ENCODE assay signal across 21 cellular contexts in genomic region chr10:79326361-79327089, GRCh38. TPM values are rescaled to one million over a fixed set of nuclear protein-coding genes. Genes with fewer than 3 reads are reported as not detected.
A peak's percentile ranks its signal among the peaks of the same experiment; 100 is the strongest.
DNase-seq lines count a peak whose midpoint lies in the region; ATAC-seq, FAIRE-seq and TF ChIP-seq lines count a peak whose summit lies in the region.
"Had no signal": no experiment of that assay in that cellular context is flagged by ENCODE, and none has a peak within 500 bp of the region (broad histone marks: within the 10 kb centered on the region; RNA-seq: fewer than 3 reads in every experiment).

No MANE protein-coding gene starts in this region.

- peaks cover 17% of the 10 kb centered on the region for H3F3A ChIP-seq in Loucy (ENCODE audit: low read depth)

- H3K79me1 ChIP-seq in neuronal stem cell (ENCODE audit: low read depth, low read length): no peaks in the 10 kb centered on the region

- peak overlapping the region; percentile 6 for H4K91ac ChIP-seq in neuronal stem cell (ENCODE audit: low read depth, low read length, poor library complexity)

- no peak overlapping the region for H3K23ac ChIP-seq in neuronal stem cell (ENCODE audit: low read depth, low read length, poor library complexity)

- no peak for TF ChIP-seq POLR2A in GM12891 (IDR thresholded peaks at IDR 0.05; ENCODE audit: low read depth, low read length)

- no peak overlapping the region for H2BK120ac ChIP-seq in neuronal stem cell (ENCODE audit: low read depth, low read length)

- WGBS in neuronal stem cell (ENCODE audit: extremely low coverage in 2 of 2, insufficient read length in 2 of 2, insufficient replicate concordance in 1 of 2), 2 donors: no CpG with 5 or more reads among the region's 3 CpGs

- ATAC-seq in GM19438 (IDR thresholded peaks at IDR 0.05; ENCODE audit: low read depth, unreplicated experiment): peak; percentile 1

- no peaks in the 10 kb centered on the region for H3K79me2 ChIP-seq in Loucy (ENCODE audit: insufficient read depth, low read length)

- H2AFZ ChIP-seq in Loucy (ENCODE audit: low read length) (no peak overlapping the region), neuronal stem cell (ENCODE audit: low read length) (no peak overlapping the region)

- no peaks in the 10 kb centered on the region for H4K20me1 ChIP-seq in Loucy (ENCODE audit: insufficient read depth, low read length, poor library complexity, severe bottlenecking)
- H4K20me1 ChIP-seq: BLaER1 treated with 17β-estradiol and CSF1 and Interleukin-3, amounts not matched to agents 10 nM and 100 nM had no signal

- no peak for DNase-seq in GM12891 (ENCODE audit: insufficient read length, low spot score)
- DNase-seq in neuronal stem cell (ENCODE audit: low spot score): no peak
- DNase-seq in DMS53 treated with DMSO at 0.1 percent for 48 hours (lab: John Stamatoyannopoulos, UW; ENCODE audit: unreplicated experiment): no peak
- DNase-seq in NCI-H2196 (lab: John Stamatoyannopoulos, UW; ENCODE audit: unreplicated experiment): no peak
- DNase-seq in T-helper 9 cell: no peak
- DNase-seq: AML-193; CD4-positive, alpha-beta T cell; H7; MG63; NCI-H1105 treated with DMSO at 0.1 percent for 48 hours; NCI-H2029 treated with DMSO at 0.1 percent for 48 hours; NCI-H2227 treated with DMSO at 0.1 percent for 48 hours; NCI-H69; SHP77 treated with DMSO at 0.1 percent for 48 hours; T-helper 1 cell had no signal

- H3K9me3 ChIP-seq in Loucy (ENCODE audit: insufficient read depth, low read depth, low read length) (no peaks in the 10 kb centered on the region), neuronal stem cell (replicated peaks in 1 of 2; ENCODE audit: control insufficient read depth in 2 of 2, insufficient read depth in 1 of 2, low read depth in 1 of 2, low read length in 2 of 2) (peaks cover 0 to 6% of the 10 kb centered on the region in 2 donors)
- H3K9me3 ChIP-seq: BLaER1 treated with 17β-estradiol and CSF1 and Interleukin-3, amounts not matched to agents 10 nM and 100 nM; MG63 had no signal

- H3K9ac ChIP-seq in Loucy (ENCODE audit: low read depth, low read length, poor library complexity, severe bottlenecking) (peak overlapping the region; percentile 84), neuronal stem cell (ENCODE audit: low read depth, low read length, poor library complexity) (no peak overlapping the region)
- H3K9ac ChIP-seq: BLaER1 treated with 17β-estradiol and CSF1 and Interleukin-3, amounts not matched to agents 10 nM and 100 nM had no signal

- no peak overlapping the region for H3K14ac ChIP-seq in neuronal stem cell (ENCODE audit: low read length)

- H2AK5ac ChIP-seq in neuronal stem cell (ENCODE audit: low read depth, low read length): no peak overlapping the region

- FAIRE-seq in GM12891 (lab: Jason Lieb, UNC): peak; percentile 84
- FAIRE-seq: A204.1, D721Med had no signal

- H3K27me3 ChIP-seq in Loucy (ENCODE audit: insufficient read depth, low read length, poor library complexity, severe bottlenecking) (no peaks in the 10 kb centered on the region), neuronal stem cell (ENCODE audit: control insufficient read depth in 3 of 3, insufficient read depth in 3 of 3, low read depth in 1 of 3, low read length in 3 of 3) (peaks cover 0 to 3% (median 0%) of the 10 kb centered on the region in 3 experiments)
- H3K27me3 ChIP-seq: MG63 had no signal

- H3K36me3 ChIP-seq in Loucy (ENCODE audit: insufficient read depth, low read length) (no peaks in the 10 kb centered on the region), neuronal stem cell (replicated peaks in 1 of 2; ENCODE audit: control insufficient read depth in 2 of 2, insufficient read depth in 2 of 2, low read length in 2 of 2) (peaks cover 0 to 2% of the 10 kb centered on the region in 2 donors)
- H3K36me3 ChIP-seq: BLaER1 treated with 17β-estradiol and CSF1 and Interleukin-3, amounts not matched to agents 10 nM and 100 nM; MG63 had no signal

- H2BK5ac ChIP-seq in neuronal stem cell (ENCODE audit: low read length): no peak overlapping the region

- no peaks in the 10 kb centered on the region for H3K9me2 ChIP-seq in Loucy (replicated peaks; ENCODE audit: low read depth, low read length)

- peaks cover 60% of the 10 kb centered on the region for H3K4me1 ChIP-seq in Loucy (ENCODE audit: insufficient read depth, low read length, poor library complexity, severe bottlenecking)
- peaks cover 0 to 3% of the 10 kb centered on the region in 2 donors for H3K4me1 ChIP-seq in neuronal stem cell (ENCODE audit: control insufficient read depth in 2 of 2, insufficient read depth in 1 of 2, low read depth in 1 of 2, low read length in 2 of 2)

- no peak overlapping the region for H3K4ac ChIP-seq in neuronal stem cell (ENCODE audit: low read length)

- H2BK15ac ChIP-seq in neuronal stem cell (ENCODE audit: low read length): no peak overlapping the region

- H3K27ac ChIP-seq in neuronal stem cell (replicated peaks; ENCODE audit: low read length): no peak overlapping the region
- H3K27ac ChIP-seq: RWPE1 had no signal

- H3K4me2 ChIP-seq in Loucy (ENCODE audit: low read depth, low read length, poor library complexity, severe bottlenecking): no peak overlapping the region
- no peak overlapping the region for H3K4me2 ChIP-seq in neuronal stem cell (ENCODE audit: insufficient read depth, low read length, poor library complexity, severe bottlenecking)

- no peak overlapping the region for H4K8ac ChIP-seq in neuronal stem cell (ENCODE audit: low read depth, low read length)

- no peak overlapping the region for H3K18ac ChIP-seq in neuronal stem cell (ENCODE audit: low read length)

- no peak overlapping the region for H2BK12ac ChIP-seq in neuronal stem cell (ENCODE audit: low read length)

- TF ChIP-seq CTCF in Loucy (conservative IDR thresholded peaks at IDR 0.05; ENCODE audit: low read length): no peak

- H3K4me3 ChIP-seq in Loucy (ENCODE audit: low read length, poor library complexity, severe bottlenecking) (no peak overlapping the region), neuronal stem cell (ENCODE audit: low read length in 2 of 2) (no peak overlapping the region)
- H3K4me3 ChIP-seq: BLaER1 treated with 17β-estradiol and CSF1 and Interleukin-3, amounts not matched to agents 10 nM and 100 nM; MG63 had no signal

TF ChIP-seq in GM12891, 5 proteins besides CTCF, POLR2A, EP300 and RAD21:
- TF ChIP-seq POU2F2 (IDR thresholded peaks at IDR 0.05; ENCODE audit: low read depth, low read length): no peak
- no peak for TF ChIP-seq PAX5 (IDR thresholded peaks at IDR 0.05; ENCODE audit: insufficient read depth, low read length, severe bottlenecking)
- TF ChIP-seq POLR2AphosphoS5 (IDR thresholded peaks at IDR 0.05; ENCODE audit: low read depth, low read length): no peak
- no peak for TF ChIP-seq SPI1 (IDR thresholded peaks at IDR 0.05; ENCODE audit: low read depth, low read length)
- no peak for TF ChIP-seq TAF1 (IDR thresholded peaks at IDR 0.05; ENCODE audit: low read depth, low read length)

RNA-seq across cellular contexts. Expression of gene PPIF, which starts 20.7 kb away (rescaled TPM):
- 73.2 TPM for polyA plus RNA-seq in GM12891 (2012; ENCODE audit: low read depth, missing spikeins)
- polyA plus RNA-seq in neuronal stem cell (2013, experiment 1 of 2): 42.1 TPM
- polyA plus RNA-seq in neuronal stem cell (2013, experiment 2 of 2): 42.3 TPM
